In the genomic region with DNA sequence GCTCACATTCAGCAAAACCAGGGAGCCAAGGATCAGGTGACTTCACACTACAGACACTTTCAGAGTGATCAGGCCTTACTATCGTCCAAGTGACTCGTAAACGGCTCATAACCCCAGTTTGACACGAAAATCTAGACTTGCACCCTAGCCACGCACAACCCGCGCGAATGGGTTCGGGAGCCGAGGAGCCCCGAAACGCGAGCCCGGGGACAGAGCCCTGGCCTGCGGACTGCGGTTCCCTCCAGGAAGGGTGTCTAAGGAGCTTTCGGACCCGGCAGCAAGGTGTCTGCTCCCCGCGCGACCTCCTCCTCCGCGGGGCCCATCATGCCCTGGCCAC, we compare ENCODE assay signal across 1 cellular context.
TF ChIP-seq lines count a peak whose summit lies in the region.

No MANE protein-coding gene starts in this region.

TF ChIP-seq in HepG2, 621 proteins besides CTCF, POLR2A, EP300 and RAD21 (continued from another document and continues in another):
- TF ChIP-seq, protein P1, sequence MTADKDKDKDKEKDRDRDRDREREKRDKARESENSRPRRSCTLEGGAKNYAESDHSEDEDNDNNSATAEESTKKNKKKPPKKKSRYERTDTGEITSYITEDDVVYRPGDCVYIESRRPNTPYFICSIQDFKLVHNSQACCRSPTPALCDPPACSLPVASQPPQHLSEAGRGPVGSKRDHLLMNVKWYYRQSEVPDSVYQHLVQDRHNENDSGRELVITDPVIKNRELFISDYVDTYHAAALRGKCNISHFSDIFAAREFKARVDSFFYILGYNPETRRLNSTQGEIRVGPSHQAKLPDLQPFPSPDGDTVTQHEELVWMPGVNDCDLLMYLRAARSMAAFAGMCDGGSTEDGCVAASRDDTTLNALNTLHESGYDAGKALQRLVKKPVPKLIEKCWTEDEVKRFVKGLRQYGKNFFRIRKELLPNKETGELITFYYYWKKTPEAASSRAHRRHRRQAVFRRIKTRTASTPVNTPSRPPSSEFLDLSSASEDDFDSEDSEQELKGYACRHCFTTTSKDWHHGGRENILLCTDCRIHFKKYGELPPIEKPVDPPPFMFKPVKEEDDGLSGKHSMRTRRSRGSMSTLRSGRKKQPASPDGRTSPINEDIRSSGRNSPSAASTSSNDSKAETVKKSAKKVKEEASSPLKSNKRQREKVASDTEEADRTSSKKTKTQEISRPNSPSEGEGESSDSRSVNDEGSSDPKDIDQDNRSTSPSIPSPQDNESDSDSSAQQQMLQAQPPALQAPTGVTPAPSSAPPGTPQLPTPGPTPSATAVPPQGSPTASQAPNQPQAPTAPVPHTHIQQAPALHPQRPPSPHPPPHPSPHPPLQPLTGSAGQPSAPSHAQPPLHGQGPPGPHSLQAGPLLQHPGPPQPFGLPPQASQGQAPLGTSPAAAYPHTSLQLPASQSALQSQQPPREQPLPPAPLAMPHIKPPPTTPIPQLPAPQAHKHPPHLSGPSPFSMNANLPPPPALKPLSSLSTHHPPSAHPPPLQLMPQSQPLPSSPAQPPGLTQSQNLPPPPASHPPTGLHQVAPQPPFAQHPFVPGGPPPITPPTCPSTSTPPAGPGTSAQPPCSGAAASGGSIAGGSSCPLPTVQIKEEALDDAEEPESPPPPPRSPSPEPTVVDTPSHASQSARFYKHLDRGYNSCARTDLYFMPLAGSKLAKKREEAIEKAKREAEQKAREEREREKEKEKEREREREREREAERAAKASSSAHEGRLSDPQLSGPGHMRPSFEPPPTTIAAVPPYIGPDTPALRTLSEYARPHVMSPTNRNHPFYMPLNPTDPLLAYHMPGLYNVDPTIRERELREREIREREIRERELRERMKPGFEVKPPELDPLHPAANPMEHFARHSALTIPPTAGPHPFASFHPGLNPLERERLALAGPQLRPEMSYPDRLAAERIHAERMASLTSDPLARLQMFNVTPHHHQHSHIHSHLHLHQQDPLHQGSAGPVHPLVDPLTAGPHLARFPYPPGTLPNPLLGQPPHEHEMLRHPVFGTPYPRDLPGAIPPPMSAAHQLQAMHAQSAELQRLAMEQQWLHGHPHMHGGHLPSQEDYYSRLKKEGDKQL (CRISPR knock-in tag; IDR thresholded peaks at IDR 0.05; ENCODE audit: low read depth): no peak
- TF ChIP-seq, protein P2, sequence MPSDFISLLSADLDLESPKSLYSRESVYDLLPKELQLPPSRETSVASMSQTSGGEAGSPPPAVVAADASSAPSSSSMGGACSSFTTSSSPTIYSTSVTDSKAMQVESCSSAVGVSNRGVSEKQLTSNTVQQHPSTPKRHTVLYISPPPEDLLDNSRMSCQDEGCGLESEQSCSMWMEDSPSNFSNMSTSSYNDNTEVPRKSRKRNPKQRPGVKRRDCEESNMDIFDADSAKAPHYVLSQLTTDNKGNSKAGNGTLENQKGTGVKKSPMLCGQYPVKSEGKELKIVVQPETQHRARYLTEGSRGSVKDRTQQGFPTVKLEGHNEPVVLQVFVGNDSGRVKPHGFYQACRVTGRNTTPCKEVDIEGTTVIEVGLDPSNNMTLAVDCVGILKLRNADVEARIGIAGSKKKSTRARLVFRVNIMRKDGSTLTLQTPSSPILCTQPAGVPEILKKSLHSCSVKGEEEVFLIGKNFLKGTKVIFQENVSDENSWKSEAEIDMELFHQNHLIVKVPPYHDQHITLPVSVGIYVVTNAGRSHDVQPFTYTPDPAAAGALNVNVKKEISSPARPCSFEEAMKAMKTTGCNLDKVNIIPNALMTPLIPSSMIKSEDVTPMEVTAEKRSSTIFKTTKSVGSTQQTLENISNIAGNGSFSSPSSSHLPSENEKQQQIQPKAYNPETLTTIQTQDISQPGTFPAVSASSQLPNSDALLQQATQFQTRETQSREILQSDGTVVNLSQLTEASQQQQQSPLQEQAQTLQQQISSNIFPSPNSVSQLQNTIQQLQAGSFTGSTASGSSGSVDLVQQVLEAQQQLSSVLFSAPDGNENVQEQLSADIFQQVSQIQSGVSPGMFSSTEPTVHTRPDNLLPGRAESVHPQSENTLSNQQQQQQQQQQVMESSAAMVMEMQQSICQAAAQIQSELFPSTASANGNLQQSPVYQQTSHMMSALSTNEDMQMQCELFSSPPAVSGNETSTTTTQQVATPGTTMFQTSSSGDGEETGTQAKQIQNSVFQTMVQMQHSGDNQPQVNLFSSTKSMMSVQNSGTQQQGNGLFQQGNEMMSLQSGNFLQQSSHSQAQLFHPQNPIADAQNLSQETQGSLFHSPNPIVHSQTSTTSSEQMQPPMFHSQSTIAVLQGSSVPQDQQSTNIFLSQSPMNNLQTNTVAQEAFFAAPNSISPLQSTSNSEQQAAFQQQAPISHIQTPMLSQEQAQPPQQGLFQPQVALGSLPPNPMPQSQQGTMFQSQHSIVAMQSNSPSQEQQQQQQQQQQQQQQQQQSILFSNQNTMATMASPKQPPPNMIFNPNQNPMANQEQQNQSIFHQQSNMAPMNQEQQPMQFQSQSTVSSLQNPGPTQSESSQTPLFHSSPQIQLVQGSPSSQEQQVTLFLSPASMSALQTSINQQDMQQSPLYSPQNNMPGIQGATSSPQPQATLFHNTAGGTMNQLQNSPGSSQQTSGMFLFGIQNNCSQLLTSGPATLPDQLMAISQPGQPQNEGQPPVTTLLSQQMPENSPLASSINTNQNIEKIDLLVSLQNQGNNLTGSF (CRISPR knock-in tag; IDR thresholded peaks at IDR 0.05): no peak
- TF ChIP-seq ZMYM3 (CRISPR knock-in tag; IDR thresholded peaks at IDR 0.05) (peak; percentile 60; the same call in 1 of the 2 replicates), MAF1 (CRISPR knock-in tag; IDR thresholded peaks at IDR 0.05; ENCODE audit: borderline replicate concordance) (no peak), ZNF160 (CRISPR knock-in tag; IDR thresholded peaks at IDR 0.05) (0 out of 2 replicates have a peak, but pooled peaks have one; percentile 23), MIXL1 (CRISPR knock-in tag; IDR thresholded peaks at IDR 0.05) (peak; percentile 67; the same call in 1 of the 2 replicates), PHF8 (CRISPR knock-in tag; IDR thresholded peaks at IDR 0.05) (no peak; the same call in 1 of the 2 replicates), ZBTB7A (CRISPR knock-in tag; IDR thresholded peaks at IDR 0.05) (no peak), MED13 (CRISPR knock-in tag; IDR thresholded peaks at IDR 0.05) (no peak), TAF1 (CRISPR knock-in tag; IDR thresholded peaks at IDR 0.05) (peak; percentile 43; the same call in 1 of the 2 replicates), FOXA1 (IDR thresholded peaks at IDR 0.05) (no peak), FOXA1 (CRISPR knock-in tag; IDR thresholded peaks at IDR 0.05) (no peak), MEF2D (CRISPR knock-in tag; IDR thresholded peaks at IDR 0.05) (peak; percentile 40; the same call in 1 of the 2 replicates), MIER3 (CRISPR knock-in tag; IDR thresholded peaks at IDR 0.05; ENCODE audit: borderline replicate concordance) (no peak), PRPF4 (IDR thresholded peaks at IDR 0.05; ENCODE audit: low read depth, low read length, poor library complexity, severe bottlenecking) (no peak), SNAI1 (CRISPR knock-in tag; IDR thresholded peaks at IDR 0.05; ENCODE audit: borderline replicate concordance) (no peak), ZNF556 (CRISPR knock-in tag; IDR thresholded peaks at IDR 0.05; ENCODE audit: borderline replicate concordance) (no peak), ARNT (IDR thresholded peaks at IDR 0.05) (no peak), ZNF441 (CRISPR knock-in tag; IDR thresholded peaks at IDR 0.05; ENCODE audit: borderline replicate concordance) (peak; percentile 13; the same call in 1 of the 2 replicates), TGIF2 (CRISPR knock-in tag; IDR thresholded peaks at IDR 0.05) (peak; percentile 29; the same call in 1 of the 2 replicates), ZNF552 (CRISPR knock-in tag; IDR thresholded peaks at IDR 0.05; ENCODE audit: borderline replicate concordance) (0 out of 2 replicates have a peak, but pooled peaks have one; percentile 38), SALL1 (CRISPR knock-in tag; IDR thresholded peaks at IDR 0.05) (0 out of 2 replicates have a peak, but pooled peaks have one; percentile 45), IKZF4 (CRISPR knock-in tag; IDR thresholded peaks at IDR 0.05; ENCODE audit: borderline replicate concordance, low read depth, not compliant biosample characterization) (peak; percentile 15)
- TF ChIP-seq, protein P3, sequence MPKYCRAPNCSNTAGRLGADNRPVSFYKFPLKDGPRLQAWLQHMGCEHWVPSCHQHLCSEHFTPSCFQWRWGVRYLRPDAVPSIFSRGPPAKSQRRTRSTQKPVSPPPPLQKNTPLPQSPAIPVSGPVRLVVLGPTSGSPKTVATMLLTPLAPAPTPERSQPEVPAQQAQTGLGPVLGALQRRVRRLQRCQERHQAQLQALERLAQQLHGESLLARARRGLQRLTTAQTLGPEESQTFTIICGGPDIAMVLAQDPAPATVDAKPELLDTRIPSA (CRISPR knock-in tag; IDR thresholded peaks at IDR 0.05; ENCODE audit: borderline replicate concordance): no peak
- TF ChIP-seq, protein P4, sequence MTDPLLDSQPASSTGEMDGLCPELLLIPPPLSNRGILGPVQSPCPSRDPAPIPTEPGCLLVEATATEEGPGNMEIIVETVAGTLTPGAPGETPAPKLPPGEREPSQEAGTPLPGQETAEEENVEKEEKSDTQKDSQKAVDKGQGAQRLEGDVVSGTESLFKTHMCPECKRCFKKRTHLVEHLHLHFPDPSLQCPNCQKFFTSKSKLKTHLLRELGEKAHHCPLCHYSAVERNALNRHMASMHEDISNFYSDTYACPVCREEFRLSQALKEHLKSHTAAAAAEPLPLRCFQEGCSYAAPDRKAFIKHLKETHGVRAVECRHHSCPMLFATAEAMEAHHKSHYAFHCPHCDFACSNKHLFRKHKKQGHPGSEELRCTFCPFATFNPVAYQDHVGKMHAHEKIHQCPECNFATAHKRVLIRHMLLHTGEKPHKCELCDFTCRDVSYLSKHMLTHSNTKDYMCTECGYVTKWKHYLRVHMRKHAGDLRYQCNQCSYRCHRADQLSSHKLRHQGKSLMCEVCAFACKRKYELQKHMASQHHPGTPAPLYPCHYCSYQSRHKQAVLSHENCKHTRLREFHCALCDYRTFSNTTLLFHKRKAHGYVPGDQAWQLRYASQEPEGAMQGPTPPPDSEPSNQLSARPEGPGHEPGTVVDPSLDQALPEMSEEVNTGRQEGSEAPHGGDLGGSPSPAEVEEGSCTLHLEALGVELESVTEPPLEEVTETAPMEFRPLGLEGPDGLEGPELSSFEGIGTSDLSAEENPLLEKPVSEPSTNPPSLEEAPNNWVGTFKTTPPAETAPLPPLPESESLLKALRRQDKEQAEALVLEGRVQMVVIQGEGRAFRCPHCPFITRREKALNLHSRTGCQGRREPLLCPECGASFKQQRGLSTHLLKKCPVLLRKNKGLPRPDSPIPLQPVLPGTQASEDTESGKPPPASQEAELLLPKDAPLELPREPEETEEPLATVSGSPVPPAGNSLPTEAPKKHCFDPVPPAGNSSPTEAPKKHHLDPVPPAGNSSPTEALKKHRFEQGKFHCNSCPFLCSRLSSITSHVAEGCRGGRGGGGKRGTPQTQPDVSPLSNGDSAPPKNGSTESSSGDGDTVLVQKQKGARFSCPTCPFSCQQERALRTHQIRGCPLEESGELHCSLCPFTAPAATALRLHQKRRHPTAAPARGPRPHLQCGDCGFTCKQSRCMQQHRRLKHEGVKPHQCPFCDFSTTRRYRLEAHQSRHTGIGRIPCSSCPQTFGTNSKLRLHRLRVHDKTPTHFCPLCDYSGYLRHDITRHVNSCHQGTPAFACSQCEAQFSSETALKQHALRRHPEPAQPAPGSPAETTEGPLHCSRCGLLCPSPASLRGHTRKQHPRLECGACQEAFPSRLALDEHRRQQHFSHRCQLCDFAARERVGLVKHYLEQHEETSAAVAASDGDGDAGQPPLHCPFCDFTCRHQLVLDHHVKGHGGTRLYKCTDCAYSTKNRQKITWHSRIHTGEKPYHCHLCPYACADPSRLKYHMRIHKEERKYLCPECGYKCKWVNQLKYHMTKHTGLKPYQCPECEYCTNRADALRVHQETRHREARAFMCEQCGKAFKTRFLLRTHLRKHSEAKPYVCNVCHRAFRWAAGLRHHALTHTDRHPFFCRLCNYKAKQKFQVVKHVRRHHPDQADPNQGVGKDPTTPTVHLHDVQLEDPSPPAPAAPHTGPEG (CRISPR knock-in tag; IDR thresholded peaks at IDR 0.05): no peak
- TF ChIP-seq, protein P5, sequence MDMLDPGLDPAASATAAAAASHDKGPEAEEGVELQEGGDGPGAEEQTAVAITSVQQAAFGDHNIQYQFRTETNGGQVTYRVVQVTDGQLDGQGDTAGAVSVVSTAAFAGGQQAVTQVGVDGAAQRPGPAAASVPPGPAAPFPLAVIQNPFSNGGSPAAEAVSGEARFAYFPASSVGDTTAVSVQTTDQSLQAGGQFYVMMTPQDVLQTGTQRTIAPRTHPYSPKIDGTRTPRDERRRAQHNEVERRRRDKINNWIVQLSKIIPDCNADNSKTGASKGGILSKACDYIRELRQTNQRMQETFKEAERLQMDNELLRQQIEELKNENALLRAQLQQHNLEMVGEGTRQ (IDR thresholded peaks at IDR 0.05; ENCODE audit: low read depth, low read length): peak; percentile 38; the same call in 1 of the 2 replicates
- TF ChIP-seq, protein P5 (CRISPR knock-in tag; IDR thresholded peaks at IDR 0.05; ENCODE audit: borderline replicate concordance): peak; percentile 67
- TF ChIP-seq, protein P6, sequence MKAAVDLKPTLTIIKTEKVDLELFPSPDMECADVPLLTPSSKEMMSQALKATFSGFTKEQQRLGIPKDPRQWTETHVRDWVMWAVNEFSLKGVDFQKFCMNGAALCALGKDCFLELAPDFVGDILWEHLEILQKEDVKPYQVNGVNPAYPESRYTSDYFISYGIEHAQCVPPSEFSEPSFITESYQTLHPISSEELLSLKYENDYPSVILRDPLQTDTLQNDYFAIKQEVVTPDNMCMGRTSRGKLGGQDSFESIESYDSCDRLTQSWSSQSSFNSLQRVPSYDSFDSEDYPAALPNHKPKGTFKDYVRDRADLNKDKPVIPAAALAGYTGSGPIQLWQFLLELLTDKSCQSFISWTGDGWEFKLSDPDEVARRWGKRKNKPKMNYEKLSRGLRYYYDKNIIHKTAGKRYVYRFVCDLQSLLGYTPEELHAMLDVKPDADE (CRISPR knock-in tag; IDR thresholded peaks at IDR 0.05): no peak
- TF ChIP-seq, protein P7, sequence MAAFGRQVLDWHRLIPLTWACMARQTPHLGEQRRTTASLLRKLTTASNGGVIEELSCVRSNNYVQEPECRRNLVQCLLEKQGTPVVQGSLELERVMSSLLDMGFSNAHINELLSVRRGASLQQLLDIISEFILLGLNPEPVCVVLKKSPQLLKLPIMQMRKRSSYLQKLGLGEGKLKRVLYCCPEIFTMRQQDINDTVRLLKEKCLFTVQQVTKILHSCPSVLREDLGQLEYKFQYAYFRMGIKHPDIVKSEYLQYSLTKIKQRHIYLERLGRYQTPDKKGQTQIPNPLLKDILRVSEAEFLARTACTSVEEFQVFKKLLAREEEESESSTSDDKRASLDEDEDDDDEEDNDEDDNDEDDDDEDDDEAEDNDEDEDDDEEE (CRISPR knock-in tag; IDR thresholded peaks at IDR 0.05): peak; percentile 75
